21 cellular contexts compared by ENCODE assay signal in genomic region chr5:142486581-142486980, GRCh38.
DNase-seq lines count a peak whose midpoint lies in the region; ATAC-seq and TF ChIP-seq lines count a peak whose summit lies in the region.
"Had no signal": no experiment of that assay in that cellular context is flagged by ENCODE, and none has a peak within 500 bp of the region (broad histone marks: within the 10 kb centered on the region; RNA-seq: fewer than 3 reads in every experiment).

No MANE protein-coding gene starts in this region.

- BruUV-seq in MCF 10A (replicated peaks; lab: Mats Ljungman, UMichigan), result no TSS peak

- no peak for ATAC-seq in activated CD4-positive, CD25-positive, alpha-beta regulatory T cell treated with anti-CD3 and anti-CD28 coated beads, Interleukin-2, amount 50 U/mL, for 24 hours
- ATAC-seq in heart left ventricle, result no peak
- ATAC-seq: naive thymus-derived CD4-positive, alpha-beta T cell had no signal

- CTCF ChIA-PET in MCF 10A (lab: Yijun Ruan, JAX), result interaction anchor here (0.5 kb wide), 1 partner anchor 22 kb away, joined by 3 read pairs; no protein-coding TSS in a partner anchor
- CTCF ChIA-PET in SK-N-SH (lab: Yijun Ruan, JAX), result no interaction called here

- no peaks in the 10 kb centered on the region for H4K20me1 ChIP-seq in SK-N-SH (ENCODE audit: insufficient read depth)

- no peak overlapping the region for H3K9ac ChIP-seq in SK-N-SH

- H3K27me3 Mint-ChIP-seq in MCF 10A (ENCODE audit: insufficient read depth, unreplicated experiment), result no peaks in the 10 kb centered on the region

- peaks cover 6% of the 10 kb centered on the region for H3K4me1 Mint-ChIP-seq in MCF 10A (ENCODE audit: insufficient read depth, unreplicated experiment)
- H3K4me1 Mint-ChIP-seq: CD4-positive, alpha-beta memory T cell; naive thymus-derived CD4-positive, alpha-beta T cell had no signal

- intact Hi-C loops in MCF 10A (cut with micrococcal nuclease) (no loop called here), breast epithelium (cut with DNase I; ENCODE audit: low total_unique reads) (no loop called here), heart left ventricle (cut with DNase I) (no loop called here)

- DNase-seq in MCF 10A (ENCODE audit: unreplicated experiment) (peak; percentile 45), breast epithelium (ENCODE audit: low spot score in 2 of 2) (no peak), SK-N-SH (no peak), fibroblast of pulmonary artery (ENCODE audit: low read depth) (peak; percentile 58), heart left ventricle (no peak), SKM-1 treated with dmso at 0.1 percent for 144 hours (lab: John Stamatoyannopoulos, UW; ENCODE audit: unreplicated experiment) (no peak), DMS153 (lab: John Stamatoyannopoulos, UW) (no peak)
- DNase-seq: 8988T; activated CD4-positive, alpha-beta T cell treated with anti-CD3 and anti-CD28 coated beads, Interleukin-2, amount 50 U/mL, for 1 hour; activated naive CD4-positive, alpha-beta T cell treated with anti-CD3 and anti-CD28 coated beads for 36 hours; CD4-positive, alpha-beta memory T cell; foreskin melanocyte; H9; naive thymus-derived CD4-positive, alpha-beta T cell; NCI-H187 treated with DMSO at 0.1 percent for 48 hours; NCI-H524 treated with DMSO at 0.1 percent for 48 hours; OCI-M1; stimulated activated naive CD4-positive, alpha-beta T cell treated with Interleukin-2 at 50 U/mL for 16 hours; transverse colon had no signal

- H3K4me1 ChIP-seq in breast epithelium, result no peaks in the 10 kb centered on the region
- peaks cover 9 to 19% of the 10 kb centered on the region in 2 experiments; a peak in 3 of 4 replicates for H3K4me1 ChIP-seq in SK-N-SH (ENCODE audit: control insufficient read depth in 1 of 2, insufficient read depth in 2 of 2, low read depth in 1 of 2, low read length in 1 of 2)
- H3K4me1 ChIP-seq in heart left ventricle, result peaks cover 0 to 13% (median 5%) of the 10 kb centered on the region in 12 donors
- H3K4me1 ChIP-seq: transverse colon had no signal

- 62% methylated on average over 2 of the region's 2 CpGs for WGBS in SK-N-SH (ENCODE audit: low lambda C conversion rate)
- WGBS in heart left ventricle, 4 donors, result 78 to 88% (median 87%) methylated on average over 2 of the region's 2 CpGs

- no peaks in the 10 kb centered on the region for H3K79me2 ChIP-seq in SK-N-SH (ENCODE audit: insufficient read depth)

- no peaks in the 10 kb centered on the region for H3K9me2 ChIP-seq in SK-N-SH

- H3K9me3 ChIP-seq in breast epithelium, result peaks cover 0 to 9% of the 10 kb centered on the region in 2 donors
- H3K9me3 ChIP-seq in SK-N-SH, result no peaks in the 10 kb centered on the region
- H3K9me3 ChIP-seq in heart left ventricle, result peaks cover 0 to 13% (median 0%) of the 10 kb centered on the region in 12 donors
- H3K9me3 ChIP-seq: transverse colon had no signal

- H3K27ac ChIP-seq in breast epithelium (no peak overlapping the region), SK-N-SH (ENCODE audit: low read depth in 2 of 2, low read length in 1 of 2) (no peak overlapping the region; a peak in 1 of 4 replicates), heart left ventricle (no peak overlapping the region)
- H3K27ac ChIP-seq: transverse colon had no signal

- H3K9me3 Mint-ChIP-seq in MCF 10A (ENCODE audit: unreplicated experiment), result peaks cover 10% of the 10 kb centered on the region

- TF ChIP-seq CTCF in MCF 10A (IDR thresholded peaks at IDR 0.05; ENCODE audit: unreplicated experiment), result no peak
- no peak for TF ChIP-seq CTCF in breast epithelium (IDR thresholded peaks at IDR 0.05)
- no peak for TF ChIP-seq CTCF in SK-N-SH (IDR thresholded peaks at IDR 0.05)
- no peak for TF ChIP-seq CTCF in fibroblast of pulmonary artery (IDR thresholded peaks at IDR 0.05; ENCODE audit: low read length, missing control alignments)
- TF ChIP-seq CTCF in heart left ventricle (IDR thresholded peaks at IDR 0.05), result no peak

- no peak overlapping the region for H3K4me3 Mint-ChIP-seq in MCF 10A (ENCODE audit: unreplicated experiment)
- H3K4me3 Mint-ChIP-seq: activated naive CD4-positive, alpha-beta T cell treated with anti-CD3 and anti-CD28 coated beads for 36 hours; CD4-positive, alpha-beta memory T cell; H9 had no signal

- TF ChIP-seq EP300 in SK-N-SH (IDR thresholded peaks at IDR 0.05; ENCODE audit: borderline replicate concordance in 1 of 2, low read depth in 1 of 2, low read length in 1 of 2), result no peak

- no peak for TF ChIP-seq RAD21 in SK-N-SH (IDR thresholded peaks at IDR 0.05; ENCODE audit: low read length)

- H3K36me3 ChIP-seq in breast epithelium (no peaks in the 10 kb centered on the region), SK-N-SH (replicated peaks in 1 of 2; ENCODE audit: control insufficient read depth in 1 of 2, insufficient read depth in 2 of 2, low read length in 1 of 2) (no peaks in the 10 kb centered on the region), heart left ventricle (no peaks in the 10 kb centered on the region)
- H3K36me3 ChIP-seq: transverse colon had no signal

- TF ChIP-seq POLR2A in breast epithelium (IDR thresholded peaks at IDR 0.05), result no peak
- no peak for TF ChIP-seq POLR2A in heart left ventricle (IDR thresholded peaks at IDR 0.05)

- H3K4me2 ChIP-seq in SK-N-SH, result no peak overlapping the region; the same call in 1 of the 2 replicates

- no peak overlapping the region for H3K27ac Mint-ChIP-seq in MCF 10A (ENCODE audit: low read depth, unreplicated experiment)
- H3K27ac Mint-ChIP-seq: activated naive CD4-positive, alpha-beta T cell treated with anti-CD3 and anti-CD28 coated beads for 36 hours; CD4-positive, alpha-beta memory T cell; H9; naive thymus-derived CD4-positive, alpha-beta T cell had no signal

- H3F3A ChIP-seq in SK-N-SH (replicated peaks; ENCODE audit: insufficient read depth), result no peaks in the 10 kb centered on the region

- H3K27me3 ChIP-seq in breast epithelium (no peaks in the 10 kb centered on the region), SK-N-SH (ENCODE audit: insufficient read depth) (no peaks in the 10 kb centered on the region), heart left ventricle (no peaks in the 10 kb centered on the region)
- H3K27me3 ChIP-seq: transverse colon had no signal

- POLR2A ChIA-PET in MCF 10A (lab: Yijun Ruan, JAX), result no interaction called here
- POLR2A ChIA-PET in SK-N-SH (lab: Yijun Ruan, JAX), result no interaction called here

- H3K4me3 ChIP-seq in breast epithelium (no peak overlapping the region), SK-N-SH (ENCODE audit: low read depth in 2 of 2, low read length in 1 of 2) (no peak overlapping the region), fibroblast of pulmonary artery (replicated peaks; ENCODE audit: low read depth, low read length) (no peak overlapping the region), heart left ventricle (no peak overlapping the region)
- H3K4me3 ChIP-seq: lung, transverse colon had no signal

- H3K36me3 Mint-ChIP-seq in MCF 10A (ENCODE audit: insufficient read depth, unreplicated experiment), result no peaks in the 10 kb centered on the region

- H2AFZ ChIP-seq in SK-N-SH (ENCODE audit: low read depth), result no peak overlapping the region

TF ChIP-seq in SK-N-SH, 30 proteins besides CTCF, POLR2A, EP300 and RAD21 (continues in another document):
- TF ChIP-seq ZBTB33 (IDR thresholded peaks at IDR 0.05; ENCODE audit: borderline replicate concordance, low read depth) (no peak), MAX (IDR thresholded peaks at IDR 0.05; ENCODE audit: low read depth) (peak; percentile 33; the same call in 1 of the 2 replicates), RCOR1 (IDR thresholded peaks at IDR 0.05; ENCODE audit: low read length) (no peak), NRF1 (IDR thresholded peaks at IDR 0.05; ENCODE audit: low read depth, low read length) (no peak), EZH2phosphoT487 (IDR thresholded peaks at IDR 0.05; ENCODE audit: borderline replicate concordance, low read depth) (no peak), GATA2 (CRISPR knock-in tag; IDR thresholded peaks at IDR 0.05) (no peak), GABPA (IDR thresholded peaks at IDR 0.05; ENCODE audit: low read depth) (no peak), ELF1 (IDR thresholded peaks at IDR 0.05) (no peak), YY1 (IDR thresholded peaks at IDR 0.05; ENCODE audit: low read depth) (no peak), RFX5 (IDR thresholded peaks at IDR 0.05; ENCODE audit: low read length) (no peak), TAF1 (IDR thresholded peaks at IDR 0.05; ENCODE audit: borderline replicate concordance, low read depth, low read length) (no peak)
- TF ChIP-seq, protein P1, sequence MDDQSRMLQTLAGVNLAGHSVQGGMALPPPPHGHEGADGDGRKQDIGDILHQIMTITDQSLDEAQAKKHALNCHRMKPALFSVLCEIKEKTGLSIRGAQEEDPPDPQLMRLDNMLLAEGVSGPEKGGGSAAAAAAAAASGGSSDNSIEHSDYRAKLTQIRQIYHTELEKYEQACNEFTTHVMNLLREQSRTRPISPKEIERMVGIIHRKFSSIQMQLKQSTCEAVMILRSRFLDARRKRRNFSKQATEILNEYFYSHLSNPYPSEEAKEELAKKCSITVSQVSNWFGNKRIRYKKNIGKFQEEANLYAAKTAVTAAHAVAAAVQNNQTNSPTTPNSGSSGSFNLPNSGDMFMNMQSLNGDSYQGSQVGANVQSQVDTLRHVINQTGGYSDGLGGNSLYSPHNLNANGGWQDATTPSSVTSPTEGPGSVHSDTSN (IDR thresholded peaks at IDR 0.05), result peak; percentile 89

Comparison
In these comparisons a context has a peak if more than half of its experiments do, and no peak if none do; other contexts are left out.
1. DNase-seq: peak in MCF 10A (single experiment) and fibroblast of pulmonary artery (single experiment); none in breast epithelium (0 of 2), SK-N-SH (single experiment), heart left ventricle (0 of 5), SKM-1 treated with dmso at 0.1 percent for 144 hours (single experiment) and DMS153 (single experiment).